In genomic region chr19:55285225-55285890, GRCh38 we compare ENCODE assay signal across 9 cellular contexts. TPM values are rescaled to one million over a fixed set of nuclear protein-coding genes. Genes with fewer than 3 reads are reported as not detected.
DNase-seq lines count a peak whose midpoint lies in the region; ATAC-seq and TF ChIP-seq lines count a peak whose summit lies in the region.
"Had no signal": no experiment of that assay in that cellular context is flagged by ENCODE, and none has a peak within 500 bp of the region (broad histone marks: within the 10 kb centered on the region; RNA-seq: fewer than 3 reads in every experiment).

No MANE protein-coding gene starts in this region.

- H3K36me3 ChIP-seq in GM23248 (ENCODE audit: low read depth), result no peaks in the 10 kb centered on the region
- H3K36me3 ChIP-seq in transverse colon, result no peaks in the 10 kb centered on the region

- no peaks in the 10 kb centered on the region for H3K79me2 ChIP-seq in GM23248 (ENCODE audit: insufficient read depth)

- in situ Hi-C loops in GM23248 (cut with MboI) (no loop called here), transverse colon (cut with MboI; ENCODE audit: low pct_ligation_motif_present in 1 of 4, low pct_unique_long_range_greater_than_20kb in 1 of 4, low sequenced_read_pairs in 3 of 4) (loop anchor here in 3 of 4 donors (25.0 kb wide), 2 partner anchors 102 to 127 kb away; partner anchors contain the start of genes UBE2S (in 2 of the 3), RPL28 (in 1 of the 3), TMEM190 (in 1 of the 3) and TMEM238 (in 1 of the 3))

- ATAC-seq in SK-N-SH treated with all-trans-retinoic acid at 6 μM for 48 hours, result peak; percentile 15
- no peak for ATAC-seq in HG02884 (IDR thresholded peaks at IDR 0.05; ENCODE audit: unreplicated experiment)
- ATAC-seq: left colon had no signal

- peak overlapping the region; percentile 40 for H3K4me2 ChIP-seq in GM23248 (ENCODE audit: unreplicated experiment)

- no peak for TF ChIP-seq POLR2A in transverse colon (IDR thresholded peaks at IDR 0.05)

- H3K9ac ChIP-seq in GM23248, result peak overlapping the region; percentile 74

- peaks cover 6% of the 10 kb centered on the region; the same call in 1 of the 2 replicates for H3F3A ChIP-seq in GM23248 (ENCODE audit: insufficient read depth)

- H3K4me1 ChIP-seq in GM23248 (ENCODE audit: insufficient read depth) (no peaks in the 10 kb centered on the region), transverse colon (peaks cover 4 to 22% (median 6%) of the 10 kb centered on the region in 4 donors)

- peak overlapping the region; percentile 22; the same call in 1 of the 2 replicates for H2AFZ ChIP-seq in GM23248

- H3K4me3 ChIP-seq in GM23248 (peak overlapping the region; percentile 68), foreskin fibroblast (ENCODE audit: low read depth in 1 of 2, low read length in 2 of 2) (peak overlapping the region; percentile 37 to 53), transverse colon (peak overlapping the region in 1 of 4 donors; percentile 58)

- 27 to 40% methylated on average over 16 to 17 of the region's 18 CpGs for WGBS in GM23248 (ENCODE audit: low coverage in 1 of 2, low lambda C conversion rate in 2 of 2, missing lambda C conversion rate in 2 of 2), 2 experiments
- 56% methylated on average over 18 of the region's 18 CpGs; no CpG with 5 or more reads in 1 of the 2 donors for WGBS in transverse colon (ENCODE audit: low coverage in 1 of 2), 2 donors

- no peaks in the 10 kb centered on the region for H4K20me1 ChIP-seq in GM23248 (ENCODE audit: insufficient read depth)

- H3K27me3 ChIP-seq in GM23248 (replicated peaks; ENCODE audit: insufficient read depth) (no peaks in the 10 kb centered on the region), transverse colon (peaks cover 19% of the 10 kb centered on the region)

- no peak overlapping the region for H3K27ac ChIP-seq in GM23248
- peak overlapping the region in 2 of 4 donors; percentile 89 to 91 for H3K27ac ChIP-seq in transverse colon
- H3K27ac ChIP-seq: HL-60 had no signal

- H3K9me3 ChIP-seq in GM23248 (ENCODE audit: low read depth), result no peaks in the 10 kb centered on the region
- no peaks in the 10 kb centered on the region for H3K9me3 ChIP-seq in transverse colon

- TF ChIP-seq CTCF in foreskin fibroblast (IDR thresholded peaks at IDR 0.05; ENCODE audit: low read depth, low read length) (no peak), transverse colon (IDR thresholded peaks at IDR 0.05) (no peak)

- TF ChIP-seq EP300 in transverse colon (IDR thresholded peaks at IDR 0.05; ENCODE audit: low read depth), result no peak

- no peaks in the 10 kb centered on the region for H3K9me2 ChIP-seq in GM23248 (ENCODE audit: insufficient read depth)

- DNase-seq in GM23248, result peak; percentile 36
- peak in 1 of 2 donors; percentile 51 for DNase-seq in foreskin fibroblast
- peak; percentile 23 for DNase-seq in retina
- no peak for DNase-seq in NCI-H1105 treated with DMSO at 0.1 percent for 48 hours (lab: John Stamatoyannopoulos, UW)
- DNase-seq in transverse colon, result no peak
- DNase-seq: left colon had no signal

- intact Hi-C loops in transverse colon (cut with DNase I; ENCODE audit: low total_unique reads), result loop anchor here (5.0 kb wide), 1 partner anchor 1053 kb away; no protein-coding TSS in a partner anchor

TF ChIP-seq in SK-N-SH treated with all-trans-retinoic acid at 6 μM for 48 hours, 23 proteins besides CTCF, POLR2A, EP300 and RAD21:
- no peak for TF ChIP-seq PPARA (CRISPR knock-in tag; IDR thresholded peaks at IDR 0.05; ENCODE audit: borderline replicate concordance)
- no peak for TF ChIP-seq TSHZ2 (CRISPR knock-in tag; IDR thresholded peaks at IDR 0.05)
- TF ChIP-seq ZC3H10 (CRISPR knock-in tag; IDR thresholded peaks at IDR 0.05), result no peak
- no peak for TF ChIP-seq ESRRG (CRISPR knock-in tag; IDR thresholded peaks at IDR 0.05)
- no peak for TF ChIP-seq ZNF70 (CRISPR knock-in tag; IDR thresholded peaks at IDR 0.05)
- TF ChIP-seq TCF4 (CRISPR knock-in tag; IDR thresholded peaks at IDR 0.05; ENCODE audit: borderline replicate concordance), result no peak
- TF ChIP-seq POU6F1 (CRISPR knock-in tag; IDR thresholded peaks at IDR 0.05; ENCODE audit: borderline replicate concordance, low read depth), result no peak
- no peak for TF ChIP-seq ZNF565 (CRISPR knock-in tag; conservative IDR thresholded peaks at IDR 0.05; ENCODE audit: low read depth)
- TF ChIP-seq ZFP30 (CRISPR knock-in tag; IDR thresholded peaks at IDR 0.05), result no peak
- no peak for TF ChIP-seq RARB (CRISPR knock-in tag; IDR thresholded peaks at IDR 0.05)

RNA-seq across cellular contexts. Expression of gene BRSK1, which starts 1.6 kb away (rescaled TPM):
- 1.9 and 11.9 TPM in 2 replicates for total RNA-seq in GM23248 (2014; rRNA removed; shearing (Covaris generic))
- 0.39 and 0.55 TPM in 2 replicates for polyA plus RNA-seq in GM23248 (2016; fragmentation: Nextera tagmentation; extraction: Ambion mirVana)
- 10 to 100 TPM in 1 of 4 donors, 1 to 10 TPM in 3; 1.4 to 17.6 (median 4.7) TPM for total RNA-seq in transverse colon

RNA-seq across cellular contexts. Expression of gene HSPBP1, which starts 5.4 kb away (rescaled TPM):
- 31.9 and 42.5 TPM in 2 replicates for total RNA-seq in GM23248 (2014; rRNA removed; shearing (Covaris generic))
- 60.2 and 62.5 TPM in 2 replicates for polyA plus RNA-seq in GM23248 (2016; fragmentation: Nextera tagmentation; extraction: Ambion mirVana)
- 10 to 100 TPM in 3 of 4 donors, 1 to 10 TPM in 1; 4.5 to 98.7 (median 27.0) TPM for total RNA-seq in transverse colon

RNA-seq across cellular contexts. Expression of gene PPP6R1, which starts 26.5 kb away (rescaled TPM):
- total RNA-seq in GM23248 (2014; rRNA removed; shearing (Covaris generic)), result 36.2 and 36.9 TPM in 2 replicates
- 9.7 and 12.1 TPM in 2 replicates for polyA plus RNA-seq in GM23248 (2016; fragmentation: Nextera tagmentation; extraction: Ambion mirVana)
- total RNA-seq in transverse colon, result 10 to 100 TPM; 51.3 to 91.5 (median 60.7) TPM

RNA-seq across cellular contexts. Expression of gene TMEM150B, which starts 39.8 kb away (rescaled TPM):
- total RNA-seq in GM23248 (2014; rRNA removed; shearing (Covaris generic)), result not detected in 2 replicates
- not detected in 2 replicates for polyA plus RNA-seq in GM23248 (2016; fragmentation: Nextera tagmentation; extraction: Ambion mirVana)
- total RNA-seq in transverse colon, result 100 to 1,000 TPM in 1 of 4 donors, 10 to 100 TPM in 3; 26.5 to 135 (median 57.4) TPM

RNA-seq across cellular contexts. Expression of gene KMT5C, which starts 54.3 kb away (rescaled TPM):
- total RNA-seq in GM23248 (2014; rRNA removed; shearing (Covaris generic)), result 8.1 and 8.6 TPM in 2 replicates
- polyA plus RNA-seq in GM23248 (2016; fragmentation: Nextera tagmentation; extraction: Ambion mirVana), result 1.9 and 2.7 TPM in 2 replicates
- total RNA-seq in transverse colon, result 10 to 100 TPM; 27.8 to 80.8 (median 31.3) TPM

Comparison
In these comparisons a context has a peak if more than half of its experiments do, and no peak if none do; other contexts are left out.
1. DNase-seq: peak in GM23248 (single experiment) and retina (single experiment); none in NCI-H1105 treated with DMSO at 0.1 percent for 48 hours (single experiment) and transverse colon (single experiment).